ENCODE assay signal across 19 cellular contexts in genomic region chr7:48114589-48114988, GRCh38. TPM values are rescaled to one million over a fixed set of nuclear protein-coding genes. Genes with fewer than 3 reads are reported as not detected.
"Had no signal": no experiment of that assay in that cellular context is flagged by ENCODE, and none has a peak within 500 bp of the region (broad histone marks: within the 10 kb centered on the region; RNA-seq: fewer than 3 reads in every experiment).

No MANE protein-coding gene starts in this region.

- H3K27me3 ChIP-seq: MG63, Peyer's patch, SJSA1 had no signal

- H3K27ac ChIP-seq: Peyer's patch, SJSA1, SK-N-MC had no signal

- H3K36me3 ChIP-seq: MG63, Peyer's patch had no signal

- H3K9me3 ChIP-seq: MG63, Peyer's patch, SJSA1 had no signal

- H3K4me3 ChIP-seq: MG63, Peyer's patch, SJSA1, SK-N-MC had no signal

- DNase-seq: KBM-7, MG63, NCI-H1092, NCI-H1105 treated with DMSO at 0.1 percent for 48 hours, NCI-H1417 treated with DMSO at 0.1 percent for 48 hours, NCI-H146, NCI-H1694 treated with DMSO at 0.1 percent for 48 hours, NCI-H1930, NCI-H2081, NCI-H2107, NCI-H2227 treated with DMSO at 0.1 percent for 48 hours, NCI-H524 treated with DMSO at 0.1 percent for 48 hours, NCI-H774, Peyer's patch, Right ventricle myocardium superior, SIG-M5 had no signal

RNA-seq across cellular contexts. Expression of gene ABCA13, which starts 56.7 kb away (rescaled TPM):
- total RNA-seq: NCI-H460 had no signal
